Comparison of ENCODE assay signal across 23 cellular contexts in the genomic region with DNA sequence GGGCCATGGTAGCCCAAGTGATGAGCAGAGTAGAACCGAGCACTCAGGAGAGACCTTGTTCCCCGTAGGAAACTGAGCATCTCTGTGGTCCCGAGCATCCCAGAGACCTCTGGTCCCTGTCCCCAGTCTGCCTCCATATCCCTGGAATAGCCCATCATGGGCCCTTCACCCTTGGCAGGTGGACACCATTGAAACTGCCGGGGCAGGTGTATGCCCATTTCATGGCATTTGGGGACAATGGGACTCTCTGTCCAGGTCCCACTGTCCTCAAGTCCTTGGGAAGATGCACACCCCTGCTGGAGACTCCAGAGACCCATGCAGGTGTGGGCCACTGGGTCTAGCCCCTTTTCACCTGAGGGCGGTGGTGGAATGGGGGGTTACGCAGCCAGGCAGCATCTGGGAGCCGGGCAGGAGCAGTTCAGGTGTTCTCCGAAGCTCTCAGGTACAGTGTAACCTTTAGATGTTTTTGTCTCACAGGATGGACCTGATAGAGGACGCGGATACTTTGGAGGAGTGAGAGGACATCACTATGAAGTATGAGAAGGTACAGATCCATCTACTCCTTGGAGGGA.
"Had no signal": no experiment of that assay in that cellular context is flagged by ENCODE, and none has a peak within 500 bp of the region (broad histone marks: within the 10 kb centered on the region; RNA-seq: fewer than 3 reads in every experiment).

No MANE protein-coding gene starts in this region.

- H3K4me3 ChIP-seq: esophagus squamous epithelium, gastroesophageal sphincter, left ventricle myocardium inferior, lower lobe of right lung, psoas muscle, sigmoid colon, skin epidermis, uterus had no signal

- H3K27ac ChIP-seq: esophagus squamous epithelium, gastroesophageal sphincter, left ventricle myocardium inferior, lower lobe of right lung, psoas muscle, sigmoid colon, skin epidermis, uterus had no signal

- H3K4me1 ChIP-seq: gastroesophageal sphincter, left ventricle myocardium inferior, lower lobe of right lung, psoas muscle, sigmoid colon, uterus had no signal

- H3K9me3 Mint-ChIP-seq: dendritic cell treated with granulocyte-macrophage colony-stimulating factor and Interleukin-4, amounts not matched to agents 40 ng/mL and 50 ng/mL, for 4 days; effector memory CD8-positive, alpha-beta T cell; immature natural killer cell; memory B cell; natural killer cell treated with Interleukin-12 subunit alpha and Interleukin-12 subunit beta and Interleukin-15 and Interleukin-18, amount 100 ng/mL, for 72 hours had no signal

- H3K27ac Mint-ChIP-seq: dendritic cell treated with granulocyte-macrophage colony-stimulating factor and Interleukin-4, amounts not matched to agents 40 ng/mL and 50 ng/mL, for 4 days; effector memory CD8-positive, alpha-beta T cell; immature natural killer cell; memory B cell; natural killer cell treated with Interleukin-12 subunit alpha and Interleukin-12 subunit beta and Interleukin-15 and Interleukin-18, amount 100 ng/mL, for 72 hours had no signal

- H3K36me3 Mint-ChIP-seq: immature natural killer cell; memory B cell; natural killer cell treated with Interleukin-12 subunit alpha and Interleukin-12 subunit beta and Interleukin-15 and Interleukin-18, amount 100 ng/mL, for 72 hours had no signal

- DNase-seq: effector memory CD8-positive, alpha-beta T cell; esophagus squamous epithelium; foreskin fibroblast; glutamatergic neuron; immature natural killer cell; kidney; left cardiac atrium; left ventricle myocardium inferior; lower lobe of right lung; midbrain; occipital lobe; psoas muscle; retina; sigmoid colon; stimulated activated CD4-positive, alpha-beta T cell treated with anti-CD3 and anti-CD28 coated beads, Interleukin-4, amount 100 ng/mL, for 4 hours; stimulated activated naive CD4-positive, alpha-beta T cell; trophoblast cell; uterus had no signal

- H3K27me3 Mint-ChIP-seq: dendritic cell treated with granulocyte-macrophage colony-stimulating factor and Interleukin-4, amounts not matched to agents 40 ng/mL and 50 ng/mL, for 4 days; memory B cell; natural killer cell treated with Interleukin-12 subunit alpha and Interleukin-12 subunit beta and Interleukin-15 and Interleukin-18, amount 100 ng/mL, for 72 hours had no signal

- H3K36me3 ChIP-seq: esophagus squamous epithelium, left ventricle myocardium inferior, lower lobe of right lung, sigmoid colon, uterus had no signal

- H3K4me3 Mint-ChIP-seq: dendritic cell treated with granulocyte-macrophage colony-stimulating factor and Interleukin-4, amounts not matched to agents 40 ng/mL and 50 ng/mL, for 4 days; effector memory CD8-positive, alpha-beta T cell; immature natural killer cell; memory B cell; natural killer cell treated with Interleukin-12 subunit alpha and Interleukin-12 subunit beta and Interleukin-15 and Interleukin-18, amount 100 ng/mL, for 72 hours had no signal

- H3K27me3 ChIP-seq: esophagus squamous epithelium, gastroesophageal sphincter, sigmoid colon, uterus had no signal

- H3K9me3 ChIP-seq: esophagus squamous epithelium, gastroesophageal sphincter, left ventricle myocardium inferior, lower lobe of right lung, psoas muscle, sigmoid colon, uterus had no signal

- ATAC-seq: effector memory CD8-positive, alpha-beta T cell; gastroesophageal sphincter; left cardiac atrium; lower lobe of right lung; natural killer cell treated with Interleukin-12 subunit alpha and Interleukin-12 subunit beta and Interleukin-15 and Interleukin-18, amount 100 ng/mL, for 72 hours; psoas muscle had no signal
